Comparison of ENCODE assay signal across 14 cellular contexts in genomic region chr11:22923561-22923960, GRCh38.
A peak's percentile ranks its signal among the peaks of the same experiment; 100 is the strongest.
DNase-seq lines count a peak whose midpoint lies in the region; ATAC-seq and TF ChIP-seq lines count a peak whose summit lies in the region.
"Had no signal": no experiment of that assay in that cellular context is flagged by ENCODE, and none has a peak within 500 bp of the region (broad histone marks: within the 10 kb centered on the region; RNA-seq: fewer than 3 reads in every experiment).

No MANE protein-coding gene starts in this region.

- no peaks in the 10 kb centered on the region for H3K9me3 ChIP-seq in Loucy (ENCODE audit: insufficient read depth, low read depth, low read length)
- H3K9me3 ChIP-seq in left ventricle myocardium inferior (replicated peaks), result no peaks in the 10 kb centered on the region
- H3K9me3 ChIP-seq: A549, BE2C had no signal

- peaks cover 18% of the 10 kb centered on the region for H3K4me1 ChIP-seq in Loucy (ENCODE audit: insufficient read depth, low read length, poor library complexity, severe bottlenecking)
- H3K4me1 ChIP-seq in left ventricle myocardium inferior, result no peaks in the 10 kb centered on the region
- H3K4me1 ChIP-seq: A549, BE2C had no signal

- H3K27me3 ChIP-seq in Loucy (ENCODE audit: insufficient read depth, low read length, poor library complexity, severe bottlenecking) (no peaks in the 10 kb centered on the region), left ventricle myocardium inferior (ENCODE audit: low read depth) (no peaks in the 10 kb centered on the region)
- H3K27me3 ChIP-seq: BE2C had no signal

- intact Hi-C loops in left ventricle myocardium inferior (cut with micrococcal nuclease), result no loop called here

- peak overlapping the region; percentile 51 for H3K4me3 ChIP-seq in Loucy (ENCODE audit: low read length, poor library complexity, severe bottlenecking)
- no peak overlapping the region for H3K4me3 ChIP-seq in left ventricle myocardium inferior
- H3K4me3 ChIP-seq: A549, GM12878, GM23248 had no signal

- peaks cover 51% of the 10 kb centered on the region for H3K4me1 Mint-ChIP-seq in endothelial cell (ENCODE audit: unreplicated experiment)
- H3K4me1 Mint-ChIP-seq in progenitor cell of endocrine pancreas (ENCODE audit: low read depth), result peaks cover 62% of the 10 kb centered on the region

- TF ChIP-seq CTCF in Loucy (conservative IDR thresholded peaks at IDR 0.05; ENCODE audit: low read length), result no peak
- TF ChIP-seq CTCF in endothelial cell (IDR thresholded peaks at IDR 0.05; ENCODE audit: unreplicated experiment), result no peak
- no peak for TF ChIP-seq CTCF in progenitor cell of endocrine pancreas (IDR thresholded peaks at IDR 0.05; ENCODE audit: unreplicated experiment)
- no peak for TF ChIP-seq CTCF in left ventricle myocardium inferior (IDR thresholded peaks at IDR 0.05; ENCODE audit: borderline replicate concordance)

- H3K36me3 Mint-ChIP-seq in endothelial cell (ENCODE audit: low read depth, unreplicated experiment) (no peaks in the 10 kb centered on the region), progenitor cell of endocrine pancreas (ENCODE audit: insufficient read depth) (no peaks in the 10 kb centered on the region)

- H3K4me2 ChIP-seq in Loucy (ENCODE audit: low read depth, low read length, poor library complexity, severe bottlenecking), result peak overlapping the region; percentile 61
- H3K4me2 ChIP-seq: A549 had no signal

- H3K27ac Mint-ChIP-seq in endothelial cell (ENCODE audit: unreplicated experiment), result peak overlapping the region; percentile 93
- H3K27ac Mint-ChIP-seq in progenitor cell of endocrine pancreas, result peak overlapping the region; percentile 5
- H3K27ac Mint-ChIP-seq: CD4-positive, alpha-beta memory T cell had no signal

- H3K9me3 Mint-ChIP-seq in endothelial cell (ENCODE audit: unreplicated experiment) (no peaks in the 10 kb centered on the region), progenitor cell of endocrine pancreas (ENCODE audit: low read depth) (no peaks in the 10 kb centered on the region)

- H3K27ac ChIP-seq in left ventricle myocardium inferior (replicated peaks), result no peak overlapping the region
- H3K27ac ChIP-seq: A549, GM23248 had no signal

- H3K27me3 Mint-ChIP-seq in endothelial cell (ENCODE audit: unreplicated experiment), result no peaks in the 10 kb centered on the region
- no peaks in the 10 kb centered on the region for H3K27me3 Mint-ChIP-seq in progenitor cell of endocrine pancreas
- H3K27me3 Mint-ChIP-seq: CD4-positive, alpha-beta memory T cell had no signal

- DNase-seq in DMS53 treated with DMSO at 0.1 percent for 48 hours (lab: John Stamatoyannopoulos, UW; ENCODE audit: unreplicated experiment), result peak; percentile 21
- no peak for DNase-seq in endothelial cell (ENCODE audit: low spot score)
- no peak for DNase-seq in progenitor cell of endocrine pancreas (ENCODE audit: low spot score, unreplicated experiment)
- DNase-seq in dermis blood vessel endothelial cell, result no peak
- no peak for DNase-seq in left ventricle myocardium inferior
- DNase-seq in NCI-H146 (lab: John Stamatoyannopoulos, UW), result no peak
- DNase-seq: BE2C; CD4-positive, alpha-beta memory T cell; GM23248 had no signal

- peaks cover 3% of the 10 kb centered on the region; the same call in 1 of the 2 replicates for H3K79me2 ChIP-seq in Loucy (ENCODE audit: insufficient read depth, low read length)

- H2AFZ ChIP-seq in Loucy (ENCODE audit: low read length), result peak overlapping the region; percentile 35; the same call in 1 of the 2 replicates
- H2AFZ ChIP-seq: GM23248 had no signal

- no peak for ATAC-seq in HG03196 (IDR thresholded peaks at IDR 0.05; ENCODE audit: unreplicated experiment)
- ATAC-seq: A549, GM12878, HCT116 had no signal

- H3K36me3 ChIP-seq in Loucy (ENCODE audit: insufficient read depth, low read length), result no peaks in the 10 kb centered on the region
- no peaks in the 10 kb centered on the region for H3K36me3 ChIP-seq in left ventricle myocardium inferior
- H3K36me3 ChIP-seq: BE2C had no signal

- H3F3A ChIP-seq in Loucy (ENCODE audit: low read depth), result no peaks in the 10 kb centered on the region

- no peaks in the 10 kb centered on the region for H3K9me2 ChIP-seq in Loucy (replicated peaks; ENCODE audit: low read depth, low read length)

- H3K9ac ChIP-seq in Loucy (ENCODE audit: low read depth, low read length, poor library complexity, severe bottlenecking), result peak overlapping the region; percentile 19
- H3K9ac ChIP-seq: GM23248 had no signal

- H3K4me3 Mint-ChIP-seq in endothelial cell (ENCODE audit: unreplicated experiment), result peak overlapping the region; percentile 85
- no peak overlapping the region for H3K4me3 Mint-ChIP-seq in progenitor cell of endocrine pancreas (ENCODE audit: low read depth)
- H3K4me3 Mint-ChIP-seq: CD4-positive, alpha-beta memory T cell had no signal

- no peaks in the 10 kb centered on the region for H4K20me1 ChIP-seq in Loucy (ENCODE audit: insufficient read depth, low read length, poor library complexity, severe bottlenecking)
